In genomic region chr1:179105393-179105792, GRCh38 we compare ENCODE assay signal across 8 cellular contexts. TPM values are rescaled to one million over a fixed set of nuclear protein-coding genes. Genes with fewer than 3 reads are reported as not detected.
A peak's percentile ranks its signal among the peaks of the same experiment; 100 is the strongest.
DNase-seq lines count a peak whose midpoint lies in the region; ATAC-seq and TF ChIP-seq lines count a peak whose summit lies in the region.
"Had no signal": no experiment of that assay in that cellular context is flagged by ENCODE, and none has a peak within 500 bp of the region (broad histone marks: within the 10 kb centered on the region; RNA-seq: fewer than 3 reads in every experiment).

No MANE protein-coding gene starts in this region.

- no peaks in the 10 kb centered on the region for H3K27me3 ChIP-seq in prostate gland (replicated peaks; ENCODE audit: insufficient read depth)

- H3K4me3 ChIP-seq in GM12875 (ENCODE audit: low read depth, low read length) (no peak overlapping the region), epithelial cell of esophagus (ENCODE audit: low read length) (no peak overlapping the region), prostate gland (no peak overlapping the region)

- intact Hi-C loops in prostate gland (cut with DNase I) = no loop called here

- no peak for TF ChIP-seq POLR2A in prostate gland (IDR thresholded peaks at IDR 0.05)

- no peaks in the 10 kb centered on the region for H3K9me3 ChIP-seq in prostate gland

- no peaks in the 10 kb centered on the region for H3K4me1 ChIP-seq in prostate gland (replicated peaks)

- TF ChIP-seq CTCF in GM12875 (IDR thresholded peaks at IDR 0.05; ENCODE audit: borderline replicate concordance, insufficient read depth, low read depth, low read length) (peak; percentile 49), epithelial cell of esophagus (IDR thresholded peaks at IDR 0.05; ENCODE audit: insufficient read depth, low read depth, low read length, missing control alignments) (peak; percentile 78), prostate gland (IDR thresholded peaks at IDR 0.05) (peak in 3 of 4 experiments; percentile 14 to 50 (median 47))

- DNase-seq in NCI-H524 treated with DMSO at 0.1 percent for 48 hours (lab: John Stamatoyannopoulos, UW) = peak; percentile 2
- peak; percentile 81 for DNase-seq in epithelial cell of esophagus (ENCODE audit: low read depth)
- DNase-seq in prostate gland (ENCODE audit: low spot score) = no peak
- DNase-seq in A172 (ENCODE audit: low spot score) = no peak
- DNase-seq: activated CD8-positive, alpha-beta memory T cell treated with anti-CD3 and anti-CD28 coated beads, Interleukin-2, amount 50 U/mL, for 4 hours had no signal

- H3K27ac ChIP-seq in prostate gland = no peak overlapping the region

- WGBS in prostate gland = 45% methylated on average over 7 of the region's 7 CpGs

- ATAC-seq in HG02884 (IDR thresholded peaks at IDR 0.05; ENCODE audit: unreplicated experiment) = no peak
- no peak for ATAC-seq in GM18517 (IDR thresholded peaks at IDR 0.05; ENCODE audit: unreplicated experiment)

- peaks cover 0 to 14% of the 10 kb centered on the region in 2 donors for H3K36me3 ChIP-seq in prostate gland

RNA-seq across cellular contexts. Expression of gene TOR3A, which starts 23.5 kb away (rescaled TPM):
- total RNA-seq in prostate gland = 100 to 1,000 TPM in 1 of 2 donors, 10 to 100 TPM in 1; 40.0 to 109 TPM
- total RNA-seq in A172 (2014; rRNA removed; shearing (Covaris generic)) = 49.2 and 65.1 TPM in 2 replicates

Comparison
In these comparisons a context has a peak if more than half of its experiments do, and no peak if none do; other contexts are left out.
1. DNase-seq: peak in NCI-H524 treated with DMSO at 0.1 percent for 48 hours (single experiment) and epithelial cell of esophagus (single experiment); none in prostate gland (single experiment) and A172 (single experiment).
2. Peak in every context shown above with its lines, with median percentiles within 50 percentile points of each other: CTCF ChIP-seq.